In genomic region chr18:60188943-60189342, GRCh38 we compare ENCODE assay signal across 15 cellular contexts.
"Had no signal": no experiment of that assay in that cellular context is flagged by ENCODE, and none has a peak within 500 bp of the region (broad histone marks: within the 10 kb centered on the region; RNA-seq: fewer than 3 reads in every experiment).

No MANE protein-coding gene starts in this region.

- H3K36me3 ChIP-seq: colonic mucosa, esophagus squamous epithelium, right atrium auricular region, stomach, thoracic aorta had no signal

- H3K27ac ChIP-seq: colonic mucosa, esophagus squamous epithelium, foreskin keratinocyte, right atrium auricular region, stomach, thoracic aorta had no signal

- ATAC-seq: foreskin keratinocyte had no signal

- H3K4me3 ChIP-seq: colonic mucosa, esophagus squamous epithelium, right atrium auricular region, stomach, thoracic aorta had no signal

- H3K9me3 ChIP-seq: colonic mucosa, esophagus squamous epithelium, right atrium auricular region, stomach, thoracic aorta had no signal

- DNase-seq: colonic mucosa; dermis blood vessel endothelial cell; esophagus squamous epithelium; foreskin keratinocyte; kidney; mesendoderm; naive B cell; posterior cingulate gyrus; stimulated activated CD4-positive, alpha-beta T cell treated with anti-CD3 and anti-CD28 coated beads, Interleukin-4, amount 100 ng/mL, for 4 hours; stimulated activated naive CD4-positive, alpha-beta T cell; stomach; substantia nigra; trophoblast cell had no signal

- H3K4me1 ChIP-seq: colonic mucosa, esophagus squamous epithelium, foreskin keratinocyte, right atrium auricular region had no signal

- H3K27me3 ChIP-seq: colonic mucosa, esophagus squamous epithelium, right atrium auricular region, stomach had no signal
